24 cellular contexts compared by ENCODE assay signal in the genomic region with DNA sequence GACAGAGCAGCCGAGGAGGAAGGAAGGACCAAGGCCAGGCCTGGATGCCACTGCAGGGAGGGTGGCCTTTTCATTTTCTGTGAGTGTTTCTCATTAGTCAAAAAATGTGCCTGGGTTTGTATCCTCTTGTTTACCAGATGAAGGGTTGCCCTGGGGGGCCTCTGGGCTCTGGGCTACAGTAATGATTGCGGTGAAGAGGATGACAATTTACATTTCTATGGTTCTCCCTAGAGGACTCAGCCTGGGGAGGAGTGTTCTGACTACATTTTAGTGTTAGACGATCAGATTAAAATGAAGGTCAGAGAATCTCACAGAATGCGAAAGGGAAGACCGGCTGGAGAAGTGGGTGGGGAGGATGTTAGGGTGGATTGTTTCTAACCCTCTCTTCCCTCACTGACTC.
A peak's percentile ranks its signal among the peaks of the same experiment; 100 is the strongest.
DNase-seq lines count a peak whose midpoint lies in the region; ATAC-seq and TF ChIP-seq lines count a peak whose summit lies in the region.
"Had no signal": no experiment of that assay in that cellular context is flagged by ENCODE, and none has a peak within 500 bp of the region (broad histone marks: within the 10 kb centered on the region; RNA-seq: fewer than 3 reads in every experiment).

No MANE protein-coding gene starts in this region.

- no peaks in the 10 kb centered on the region for H3K4me1 ChIP-seq in neural progenitor cell
- H3K4me1 ChIP-seq in MM.1S (ENCODE audit: low read length), result no peaks in the 10 kb centered on the region
- no peaks in the 10 kb centered on the region for H3K4me1 ChIP-seq in mammary epithelial cell (ENCODE audit: insufficient read depth, low read length)
- H3K4me1 ChIP-seq: breast epithelium, Peyer's patch, sigmoid colon, tibial artery had no signal

- H3K27ac Mint-ChIP-seq in neural progenitor cell, result no peak overlapping the region
- H3K27ac Mint-ChIP-seq: activated CD4-positive, alpha-beta T cell treated with anti-CD3 and anti-CD28 coated beads, Interleukin-2, amount 10 ng/mL, durations not matched to agents 7 days and 5 days; activated naive CD4-positive, alpha-beta T cell treated with anti-CD3 and anti-CD28 coated beads, Interleukin-2, amount 50 U/mL, for 72 hours; natural killer cell treated with Interleukin-12 subunit alpha and Interleukin-12 subunit beta and Interleukin-15 and Interleukin-18, amount 100 ng/mL, for 72 hours had no signal

- BruUV-seq in mammary epithelial cell (replicated peaks; lab: Mats Ljungman, UMichigan), result no TSS peak

- no peaks in the 10 kb centered on the region for H3K9me2 ChIP-seq in MM.1S (replicated peaks; ENCODE audit: insufficient read depth, low read length)

- H3K36me3 Mint-ChIP-seq in neural progenitor cell, result no peaks in the 10 kb centered on the region
- H3K36me3 Mint-ChIP-seq: activated naive CD4-positive, alpha-beta T cell treated with anti-CD3 and anti-CD28 coated beads, Interleukin-2, amount 50 U/mL, for 72 hours; natural killer cell treated with Interleukin-12 subunit alpha and Interleukin-12 subunit beta and Interleukin-15 and Interleukin-18, amount 100 ng/mL, for 72 hours had no signal

- H3K9me3 Mint-ChIP-seq in neural progenitor cell, result no peaks in the 10 kb centered on the region
- H3K9me3 Mint-ChIP-seq: activated CD4-positive, alpha-beta T cell treated with anti-CD3 and anti-CD28 coated beads, Interleukin-2, amount 10 ng/mL, durations not matched to agents 7 days and 5 days; activated naive CD4-positive, alpha-beta T cell treated with anti-CD3 and anti-CD28 coated beads, Interleukin-2, amount 50 U/mL, for 72 hours; natural killer cell treated with Interleukin-12 subunit alpha and Interleukin-12 subunit beta and Interleukin-15 and Interleukin-18, amount 100 ng/mL, for 72 hours had no signal

- peaks cover 17% of the 10 kb centered on the region for H3K4me1 Mint-ChIP-seq in neural progenitor cell
- H3K4me1 Mint-ChIP-seq: activated CD4-positive, alpha-beta T cell treated with anti-CD3 and anti-CD28 coated beads, Interleukin-2, amount 10 ng/mL, durations not matched to agents 7 days and 5 days had no signal

- intact Hi-C loops in mammary epithelial cell (cut with micrococcal nuclease), result no loop called here

- H3K4me2 ChIP-seq in neural progenitor cell (peak overlapping the region; percentile 31), MM.1S (ENCODE audit: low read depth, low read length) (no peak overlapping the region), mammary epithelial cell (ENCODE audit: insufficient read depth, low read depth, low read length) (no peak overlapping the region)

- H3K9ac ChIP-seq in neural progenitor cell, result no peak overlapping the region
- H3K9ac ChIP-seq in MM.1S (ENCODE audit: low read length), result no peak overlapping the region
- H3K9ac ChIP-seq in mammary epithelial cell (ENCODE audit: insufficient read depth, low read length), result no peak overlapping the region

- H3K4me3 ChIP-seq in neural progenitor cell (no peak overlapping the region), MM.1S (ENCODE audit: low read length) (no peak overlapping the region), mammary epithelial cell (replicated peaks in 1 of 3; ENCODE audit: insufficient read depth in 1 of 3, low read depth in 2 of 3, low read length in 3 of 3) (no peak overlapping the region)
- H3K4me3 ChIP-seq: breast epithelium, GM12878, lung, Peyer's patch, sigmoid colon, tibial artery had no signal

- TF ChIP-seq CTCF in neural progenitor cell (IDR thresholded peaks at IDR 0.05) (no peak), MM.1S (IDR thresholded peaks at IDR 0.05; ENCODE audit: low read length) (no peak), mammary epithelial cell (conservative IDR thresholded peaks at IDR 0.05 in 1 of 2, IDR thresholded peaks at IDR 0.05 in 1 of 2; ENCODE audit: extremely low read depth in 1 of 2, insufficient read depth in 1 of 2, low read depth in 1 of 2, low read length in 2 of 2) (no peak)

- H4K20me1 ChIP-seq in neural progenitor cell (ENCODE audit: low read depth), result no peaks in the 10 kb centered on the region
- no peaks in the 10 kb centered on the region for H4K20me1 ChIP-seq in MM.1S (ENCODE audit: insufficient read depth, low read length)
- H4K20me1 ChIP-seq in mammary epithelial cell (ENCODE audit: insufficient read depth, low read length), result no peaks in the 10 kb centered on the region

- DNase-seq in ELF-1 (ENCODE audit: low read depth, low spot score) (peak; percentile 95), M059J (ENCODE audit: low read depth) (peak; percentile 59), fibroblast of gingiva (ENCODE audit: low read depth) (peak; percentile 66), neural progenitor cell (ENCODE audit: low spot score) (no peak), MM.1S (no peak), mammary epithelial cell (no peak)
- DNase-seq: activated CD4-positive, alpha-beta T cell treated with anti-CD3 and anti-CD28 coated beads, Interleukin-2, amount 10 ng/mL, durations not matched to agents 7 days and 5 days; anterior cingulate cortex; DMS153; NCI-H1436; NCI-H2081 treated with DMSO at 0.1 percent for 48 hours; NCI-H345; Peyer's patch; SIG-M5; sigmoid colon; stimulated activated CD4-positive, alpha-beta T cell treated with anti-CD3 and anti-CD28 coated beads, Interleukin-4, amount 100 ng/mL, for 24 hours; tibial artery had no signal

- H3K36me3 ChIP-seq in neural progenitor cell (no peaks in the 10 kb centered on the region), MM.1S (replicated peaks; ENCODE audit: insufficient read depth, low read length) (no peaks in the 10 kb centered on the region), mammary epithelial cell (ENCODE audit: insufficient read depth, low read length) (no peaks in the 10 kb centered on the region)
- H3K36me3 ChIP-seq: breast epithelium, Peyer's patch, sigmoid colon, tibial artery had no signal

- ATAC-seq in GM21515 (IDR thresholded peaks at IDR 0.05; ENCODE audit: unreplicated experiment) (no peak), GM21737 (IDR thresholded peaks at IDR 0.05; ENCODE audit: unreplicated experiment) (no peak)
- ATAC-seq: activated naive CD4-positive, alpha-beta T cell treated with anti-CD3 and anti-CD28 coated beads, Interleukin-2, amount 50 U/mL, for 72 hours; GM12878; natural killer cell treated with Interleukin-12 subunit alpha and Interleukin-12 subunit beta and Interleukin-15 and Interleukin-18, amount 100 ng/mL, for 72 hours had no signal

- no peaks in the 10 kb centered on the region for H3K9me3 ChIP-seq in neural progenitor cell (ENCODE audit: low read depth)
- H3K9me3 ChIP-seq in MM.1S (replicated peaks; ENCODE audit: insufficient read depth, low read length), result 0 out of 2 replicates have a peak, but pooled peaks cover 2% of the 10 kb centered on the region
- H3K9me3 ChIP-seq in mammary epithelial cell (replicated peaks; ENCODE audit: insufficient read depth, low read length), result no peaks in the 10 kb centered on the region
- H3K9me3 ChIP-seq: breast epithelium, Peyer's patch, sigmoid colon, tibial artery had no signal

- dilution Hi-C loops in mammary epithelial cell (cut with HindIII; ENCODE audit: low sequenced_read_pairs), result no loop called here

- in situ Hi-C loops in mammary epithelial cell (cut with MboI; ENCODE audit: low sequenced_read_pairs in 2 of 2), result no loop called here

- no peaks in the 10 kb centered on the region for H3K79me2 ChIP-seq in neural progenitor cell (ENCODE audit: low read depth)
- H3K79me2 ChIP-seq in MM.1S (ENCODE audit: low read length), result no peaks in the 10 kb centered on the region
- no peaks in the 10 kb centered on the region for H3K79me2 ChIP-seq in mammary epithelial cell (ENCODE audit: insufficient read depth, low read length)

- H3K4me3 Mint-ChIP-seq in neural progenitor cell, result no peak overlapping the region
- H3K4me3 Mint-ChIP-seq: activated CD4-positive, alpha-beta T cell treated with anti-CD3 and anti-CD28 coated beads, Interleukin-2, amount 10 ng/mL, durations not matched to agents 7 days and 5 days; natural killer cell treated with Interleukin-12 subunit alpha and Interleukin-12 subunit beta and Interleukin-15 and Interleukin-18, amount 100 ng/mL, for 72 hours had no signal

- WGBS in mammary epithelial cell (ENCODE audit: low coverage, missing lambda C conversion rate), result 70% methylated on average over 2 of the region's 5 CpGs

- peaks cover 35% of the 10 kb centered on the region for H3F3A ChIP-seq in neural progenitor cell (ENCODE audit: low read depth)
- no peaks in the 10 kb centered on the region for H3F3A ChIP-seq in MM.1S (ENCODE audit: insufficient read depth, low read length)

- H3K27ac ChIP-seq in neural progenitor cell, result no peak overlapping the region
- H3K27ac ChIP-seq in MM.1S (ENCODE audit: low read length), result no peak overlapping the region
- H3K27ac ChIP-seq in mammary epithelial cell (ENCODE audit: insufficient read depth, low read depth, low read length), result no peak overlapping the region
- H3K27ac ChIP-seq: breast epithelium, Peyer's patch, sigmoid colon, tibial artery had no signal

- peaks cover 2% of the 10 kb centered on the region for H3K27me3 Mint-ChIP-seq in neural progenitor cell (ENCODE audit: insufficient read depth, low read depth)
- H3K27me3 Mint-ChIP-seq: activated CD4-positive, alpha-beta T cell treated with anti-CD3 and anti-CD28 coated beads, Interleukin-2, amount 10 ng/mL, durations not matched to agents 7 days and 5 days; natural killer cell treated with Interleukin-12 subunit alpha and Interleukin-12 subunit beta and Interleukin-15 and Interleukin-18, amount 100 ng/mL, for 72 hours had no signal

- H3K27me3 ChIP-seq in neural progenitor cell (no peaks in the 10 kb centered on the region), MM.1S (replicated peaks; ENCODE audit: insufficient read depth, low read length) (no peaks in the 10 kb centered on the region), mammary epithelial cell (ENCODE audit: insufficient read depth, low read length) (no peaks in the 10 kb centered on the region)
- H3K27me3 ChIP-seq: breast epithelium, Peyer's patch had no signal

- H2AFZ ChIP-seq in neural progenitor cell (replicated peaks) (peak overlapping the region; percentile 95), MM.1S (ENCODE audit: low read length) (no peak overlapping the region), mammary epithelial cell (ENCODE audit: low read depth, low read length) (no peak overlapping the region)

- CTCF ChIA-PET in mammary epithelial cell (lab: Charles Lee; ENCODE audit: low non-redundant PET), result no interaction called here

Comparison
In these comparisons a context has a peak if more than half of its experiments do, and no peak if none do; other contexts are left out.
1. DNase-seq: peak in ELF-1 (single experiment), M059J (single experiment) and fibroblast of gingiva (single experiment); none in neural progenitor cell (single experiment), MM.1S (single experiment) and mammary epithelial cell (single experiment).